ENCODE assay signal across 8 cellular contexts in the genomic region with DNA sequence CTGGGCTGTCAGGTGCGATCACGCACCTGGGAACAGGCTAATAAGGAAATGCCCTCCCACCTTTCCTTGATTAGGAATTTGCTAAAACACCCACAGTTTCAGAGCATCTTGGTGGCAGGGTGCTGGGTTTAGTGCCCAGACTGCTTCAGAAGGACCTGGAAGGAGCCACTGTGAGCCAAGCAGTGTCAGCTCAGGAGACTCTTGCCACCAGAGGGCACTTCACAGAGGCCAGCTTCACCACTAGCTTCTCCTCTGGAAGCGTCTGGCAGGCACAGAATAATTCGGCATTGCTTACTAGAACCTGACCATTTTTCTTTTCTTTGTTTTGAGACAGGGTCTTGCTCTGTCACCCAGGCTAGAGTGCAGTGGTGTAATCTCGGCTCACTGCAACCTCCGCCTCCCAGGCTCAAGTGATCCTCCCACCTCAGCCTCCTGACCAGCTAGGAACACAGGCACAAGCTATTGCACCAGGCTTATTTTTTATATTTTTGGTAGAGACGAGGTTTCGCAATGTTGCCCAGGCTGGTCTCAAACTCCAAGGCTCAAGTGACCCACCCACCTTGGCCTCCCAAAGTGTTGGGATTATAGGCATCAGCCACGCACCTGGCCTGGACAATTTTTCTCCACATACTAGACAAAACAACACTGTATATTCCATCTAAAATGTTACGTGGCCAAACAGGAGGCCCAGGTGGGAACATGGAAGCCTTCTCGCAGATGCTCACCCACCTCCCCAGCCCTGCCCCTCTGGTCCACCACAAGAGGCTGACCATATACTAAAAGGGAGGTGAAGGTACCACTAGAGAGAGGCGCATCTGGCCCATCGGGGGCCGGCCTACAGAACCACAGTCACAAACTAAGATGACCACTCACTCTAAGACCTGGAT. TPM values are rescaled to one million over a fixed set of nuclear protein-coding genes. Genes with fewer than 3 reads are reported as not detected.
DNase-seq lines count a peak whose midpoint lies in the region; ATAC-seq and TF ChIP-seq lines count a peak whose summit lies in the region.

No MANE protein-coding gene starts in this region.

- peak; percentile 69 for TF ChIP-seq CTCF in LNCAP (IDR thresholded peaks at IDR 0.05)
- peak; percentile 33 to 67 for TF ChIP-seq CTCF in mammary epithelial cell (conservative IDR thresholded peaks at IDR 0.05 in 1 of 2, IDR thresholded peaks at IDR 0.05 in 1 of 2; ENCODE audit: extremely low read depth in 1 of 2, insufficient read depth in 1 of 2, low read depth in 1 of 2, low read length in 2 of 2)
- peak; percentile 35 for TF ChIP-seq CTCF in mucosa of descending colon (IDR thresholded peaks at IDR 0.05)

- no peaks in the 10 kb centered on the region for H4K20me1 ChIP-seq in mammary epithelial cell (ENCODE audit: insufficient read depth, low read length)

- DNase-seq in D341Med (ENCODE audit: low spot score) (peak; percentile 74), mammary epithelial cell (no peak), mucosa of descending colon (peak in 2 of 3 donors; percentile 22 to 61), HCEC 1CT (no peak)
- no peak for DNase-seq in stimulated activated CD4-positive, alpha-beta T cell treated with anti-CD3 and anti-CD28 coated beads, Interleukin-1b, Interleukin-23, amount 100 ng/mL, for 48 hours

- BruUV-seq in mammary epithelial cell (replicated peaks; lab: Mats Ljungman, UMichigan), result no TSS peak

- H2AFZ ChIP-seq in mammary epithelial cell (ENCODE audit: low read depth, low read length), result no peak overlapping the region

- H3K4me3 ChIP-seq in mammary epithelial cell (replicated peaks in 1 of 3; ENCODE audit: insufficient read depth in 1 of 3, low read depth in 2 of 3, low read length in 3 of 3), result no peak overlapping the region
- no peak overlapping the region for H3K4me3 ChIP-seq in mucosa of descending colon

- in situ Hi-C loops in mammary epithelial cell (cut with MboI; ENCODE audit: low sequenced_read_pairs in 2 of 2), result loop anchor here in 1 of 2 donors (25.0 kb wide), 1 partner anchor 187 kb away; the partner anchor contains the start of gene TNIP2

- no peaks in the 10 kb centered on the region for H3K4me1 ChIP-seq in mammary epithelial cell (ENCODE audit: insufficient read depth, low read length)
- no peaks in the 10 kb centered on the region for H3K4me1 ChIP-seq in mucosa of descending colon (ENCODE audit: low read depth)

- ATAC-seq in mucosa of descending colon (peak; percentile 73), HG02840 (IDR thresholded peaks at IDR 0.05; ENCODE audit: low FRiP score, unreplicated experiment) (no peak), HG02973 (IDR thresholded peaks at IDR 0.05; ENCODE audit: unreplicated experiment) (no peak)

- H3K27ac ChIP-seq in mammary epithelial cell (ENCODE audit: insufficient read depth, low read depth, low read length), result no peak overlapping the region

- no peaks in the 10 kb centered on the region for H3K27me3 ChIP-seq in mammary epithelial cell (ENCODE audit: insufficient read depth, low read length)

- no peak overlapping the region for H3K4me2 ChIP-seq in mammary epithelial cell (ENCODE audit: insufficient read depth, low read depth, low read length)

- no peak overlapping the region for H3K9ac ChIP-seq in mammary epithelial cell (ENCODE audit: insufficient read depth, low read length)

- dilution Hi-C loops in mammary epithelial cell (cut with HindIII; ENCODE audit: low sequenced_read_pairs), result no loop called here

- 91% methylated on average over 14 of the region's 14 CpGs for WGBS in mammary epithelial cell (ENCODE audit: low coverage, missing lambda C conversion rate)

- peaks cover 45% of the 10 kb centered on the region for H3K36me3 ChIP-seq in mammary epithelial cell (ENCODE audit: insufficient read depth, low read length)
- H3K36me3 ChIP-seq in mucosa of descending colon (ENCODE audit: low read depth), result peaks cover 11% of the 10 kb centered on the region

- CTCF ChIA-PET in mammary epithelial cell (lab: Charles Lee; ENCODE audit: low non-redundant PET), result no interaction called here

- intact Hi-C loops in mammary epithelial cell (cut with micrococcal nuclease) (loop anchor here (1.0 kb wide), 1 partner anchor 88 kb away; no protein-coding TSS in a partner anchor), mucosa of descending colon (cut with DNase I, micrococcal nuclease) (loop anchor here in 1 of 2 donors (10.0 kb wide), 1 partner anchor 184 kb away; no protein-coding TSS in a partner anchor)

- H3K9me3 ChIP-seq in mammary epithelial cell (replicated peaks; ENCODE audit: insufficient read depth, low read length) (no peaks in the 10 kb centered on the region), mucosa of descending colon (no peaks in the 10 kb centered on the region)

- H3K79me2 ChIP-seq in mammary epithelial cell (ENCODE audit: insufficient read depth, low read length), result peaks cover 29% of the 10 kb centered on the region

RNA-seq across cellular contexts. Expression of gene NOP14, which starts 14.1 kb away (rescaled TPM):
- 10 to 100 TPM; 22.8 to 40.0 TPM for total RNA-seq in mammary epithelial cell
- polyA plus RNA-seq in mammary epithelial cell, result 16.1 TPM
- polyA minus RNA-seq in mammary epithelial cell, result 37.5 TPM
- 10 to 100 TPM; 18.2 to 23.8 (median 23.5) TPM for total RNA-seq in mucosa of descending colon

RNA-seq across cellular contexts. Expression of gene GRK4, which starts 14.2 kb away (rescaled TPM):
- total RNA-seq in mammary epithelial cell (1 to 10 TPM; 5.4 to 6.8 TPM), mucosa of descending colon (1 to 10 TPM in 2 of 3 donors, under 1 TPM in 1; 0.87 to 8.9 (median 3.9) TPM)
- 2.1 TPM for polyA plus RNA-seq in mammary epithelial cell
- polyA minus RNA-seq in mammary epithelial cell, result not detected

Comparison
In these comparisons a context has a peak if more than half of its experiments do, and no peak if none do; other contexts are left out.
1. DNase-seq: peak in D341Med (single experiment) and mucosa of descending colon (2 of 3); none in mammary epithelial cell (single experiment), stimulated activated CD4-positive, alpha-beta T cell treated with anti-CD3 and anti-CD28 coated beads, Interleukin-1b, Interleukin-23, amount 100 ng/mL, for 48 hours (single experiment) and HCEC 1CT (single experiment).
2. Peak in every context shown above with its lines, with median percentiles within 50 percentile points of each other: CTCF ChIP-seq.